9 cellular contexts compared by ENCODE assay signal in genomic region chr13:97627566-97627965, GRCh38.
DNase-seq lines count a peak whose midpoint lies in the region; ATAC-seq and TF ChIP-seq lines count a peak whose summit lies in the region.
"Had no signal": no experiment of that assay in that cellular context is flagged by ENCODE, and none has a peak within 500 bp of the region (broad histone marks: within the 10 kb centered on the region; RNA-seq: fewer than 3 reads in every experiment).

No MANE protein-coding gene starts in this region.

- DNase-seq in AG20443 (ENCODE audit: low spot score): peak; percentile 83
- DNase-seq in MG63: peak; percentile 87
- peak in 1 of 2 donors; percentile 53 for DNase-seq in left lung
- no peak for DNase-seq in natural killer cell
- DNase-seq in COLO829 (ENCODE audit: low spot score): no peak
- DNase-seq: activated B cell treated with CpG ODN at 0.5 μM for 24 hours had no signal

- TF ChIP-seq CTCF in brain (conservative IDR thresholded peaks at IDR 0.05) (no peak), left lung (IDR thresholded peaks at IDR 0.05) (no peak), natural killer cell (IDR thresholded peaks at IDR 0.05) (no peak)

- H3K27ac Mint-ChIP-seq in brain: peak overlapping the region in 3 of 5 experiments; percentile 12 to 78 (median 21)
- no peak overlapping the region for H3K27ac Mint-ChIP-seq in natural killer cell
- H3K27ac Mint-ChIP-seq: activated B cell treated with CpG ODN at 0.5 μM for 24 hours had no signal

- peaks cover 3% of the 10 kb centered on the region for H3K36me3 Mint-ChIP-seq in brain
- no peaks in the 10 kb centered on the region for H3K36me3 Mint-ChIP-seq in natural killer cell

- H3K4me1 Mint-ChIP-seq in brain (peaks cover 16% of the 10 kb centered on the region), natural killer cell (no peaks in the 10 kb centered on the region)
- H3K4me1 Mint-ChIP-seq: activated B cell treated with CpG ODN at 0.5 μM for 24 hours had no signal

- ATAC-seq in left lung (peak; percentile 75), GM18498 (IDR thresholded peaks at IDR 0.05; ENCODE audit: unreplicated experiment) (no peak), GM21737 (IDR thresholded peaks at IDR 0.05; ENCODE audit: unreplicated experiment) (no peak), natural killer cell (no peak)

- intact Hi-C loops in left lung (cut with DNase I) (no loop called here), natural killer cell (cut with micrococcal nuclease) (no loop called here)

- no peak overlapping the region for H3K4me3 Mint-ChIP-seq in brain
- no peak overlapping the region for H3K4me3 Mint-ChIP-seq in natural killer cell
- H3K4me3 Mint-ChIP-seq: activated B cell treated with CpG ODN at 0.5 μM for 24 hours had no signal

- H3K9me3 ChIP-seq in MG63 (no peaks in the 10 kb centered on the region), left lung (peaks cover 0 to 12% of the 10 kb centered on the region in 2 donors)

- H3K4me3 ChIP-seq in MG63 (no peak overlapping the region), left lung (no peak overlapping the region)

- H3K27me3 ChIP-seq in MG63 (no peaks in the 10 kb centered on the region; the same call in 1 of the 2 replicates), left lung (no peaks in the 10 kb centered on the region)

- H3K4me1 ChIP-seq in left lung: no peaks in the 10 kb centered on the region

- no peaks in the 10 kb centered on the region for H3K36me3 ChIP-seq in MG63
- no peaks in the 10 kb centered on the region for H3K36me3 ChIP-seq in left lung

- peaks cover 5 to 18% (median 12%) of the 10 kb centered on the region in 5 experiments for H3K9me3 Mint-ChIP-seq in brain
- peaks cover 3 to 6% of the 10 kb centered on the region in 2 donors for H3K9me3 Mint-ChIP-seq in natural killer cell

- no peak overlapping the region for H3K27ac ChIP-seq in left lung

- H3K27me3 Mint-ChIP-seq in brain (no peaks in the 10 kb centered on the region), natural killer cell (ENCODE audit: low read depth in 2 of 2) (no peaks in the 10 kb centered on the region)

Comparison
In these comparisons a context has a peak if more than half of its experiments do, and no peak if none do; other contexts are left out.
1. DNase-seq: peak in AG20443 (single experiment) and MG63 (single experiment); none in natural killer cell (single experiment) and COLO829 (single experiment).
2. H3K27ac Mint-ChIP-seq: peak in brain (3 of 5); none in natural killer cell (0 of 2).